ENCODE assay signal across 1 cellular context in genomic region chr18:57466745-57467144, GRCh38.
TF ChIP-seq lines count a peak whose summit lies in the region.

No MANE protein-coding gene starts in this region.

TF ChIP-seq in HepG2, 621 proteins besides CTCF, POLR2A, EP300 and RAD21 (continued from another document):
- TF ChIP-seq ZNF275 (CRISPR knock-in tag; IDR thresholded peaks at IDR 0.05; ENCODE audit: borderline replicate concordance), result no peak
- no peak for TF ChIP-seq TRIM24 (CRISPR knock-in tag; IDR thresholded peaks at IDR 0.05)
- TF ChIP-seq HIC2 (CRISPR knock-in tag; IDR thresholded peaks at IDR 0.05; ENCODE audit: low read depth), result no peak
- TF ChIP-seq ZNF503 (CRISPR knock-in tag; IDR thresholded peaks at IDR 0.05), result no peak
- no peak for TF ChIP-seq PAXIP1 (CRISPR knock-in tag; conservative IDR thresholded peaks at IDR 0.05)
- TF ChIP-seq, protein P1, sequence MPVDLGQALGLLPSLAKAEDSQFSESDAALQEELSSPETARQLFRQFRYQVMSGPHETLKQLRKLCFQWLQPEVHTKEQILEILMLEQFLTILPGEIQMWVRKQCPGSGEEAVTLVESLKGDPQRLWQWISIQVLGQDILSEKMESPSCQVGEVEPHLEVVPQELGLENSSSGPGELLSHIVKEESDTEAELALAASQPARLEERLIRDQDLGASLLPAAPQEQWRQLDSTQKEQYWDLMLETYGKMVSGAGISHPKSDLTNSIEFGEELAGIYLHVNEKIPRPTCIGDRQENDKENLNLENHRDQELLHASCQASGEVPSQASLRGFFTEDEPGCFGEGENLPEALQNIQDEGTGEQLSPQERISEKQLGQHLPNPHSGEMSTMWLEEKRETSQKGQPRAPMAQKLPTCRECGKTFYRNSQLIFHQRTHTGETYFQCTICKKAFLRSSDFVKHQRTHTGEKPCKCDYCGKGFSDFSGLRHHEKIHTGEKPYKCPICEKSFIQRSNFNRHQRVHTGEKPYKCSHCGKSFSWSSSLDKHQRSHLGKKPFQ (CRISPR knock-in tag; IDR thresholded peaks at IDR 0.05; ENCODE audit: insufficient replicate concordance), result no peak
- no peak for TF ChIP-seq ZNF629 (CRISPR knock-in tag; conservative IDR thresholded peaks at IDR 0.05)
- no peak for TF ChIP-seq ZNF709 (CRISPR knock-in tag; IDR thresholded peaks at IDR 0.05)
